In the genomic region with DNA sequence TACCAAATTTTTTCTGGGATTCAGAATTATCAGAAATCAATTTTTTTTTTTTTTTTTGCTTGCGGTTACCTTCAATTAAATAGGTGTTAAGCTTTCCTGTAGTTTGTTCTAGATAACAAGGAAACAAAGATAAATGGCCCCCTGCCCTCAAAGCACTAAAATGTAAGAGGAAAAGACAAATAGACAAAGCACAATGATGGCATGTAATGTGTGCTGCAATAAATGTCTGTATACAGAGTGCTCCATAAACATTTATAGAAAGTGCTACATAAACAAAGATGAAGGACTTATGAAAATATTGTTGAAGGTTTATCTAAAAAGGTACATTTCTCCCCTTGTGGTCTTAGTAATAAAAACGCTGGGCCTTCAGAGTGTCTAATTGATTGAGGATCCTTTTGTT, we compare ENCODE assay signal across 17 cellular contexts.
DNase-seq lines count a peak whose midpoint lies in the region; ATAC-seq and TF ChIP-seq lines count a peak whose summit lies in the region.
"Had no signal": no experiment of that assay in that cellular context is flagged by ENCODE, and none has a peak within 500 bp of the region (broad histone marks: within the 10 kb centered on the region; RNA-seq: fewer than 3 reads in every experiment).

No MANE protein-coding gene starts in this region.

- peak; percentile 13 for DNase-seq in DMS53 (lab: John Stamatoyannopoulos, UW)
- no peak for DNase-seq in DMS53 treated with DMSO at 0.1 percent for 48 hours (lab: John Stamatoyannopoulos, UW; ENCODE audit: unreplicated experiment)
- peak; percentile 69 for DNase-seq in NCI-H146 (lab: John Stamatoyannopoulos, UW)
- DNase-seq in NCI-H748 (lab: John Stamatoyannopoulos, UW; ENCODE audit: unreplicated experiment): peak; percentile 60
- no peak for DNase-seq in activated naive CD4-positive, alpha-beta T cell treated with anti-CD3 and anti-CD28 coated beads, Interleukin-2, amount 50 U/mL, for 72 hours (ENCODE audit: low spot score in 2 of 2)
- DNase-seq in AG08396 (ENCODE audit: low spot score): no peak
- DNase-seq in Calu3: no peak
- DNase-seq: BE2C; C1 segment of cervical spinal cord; CD4-positive, alpha-beta memory T cell; CD4-positive, CD25-positive, alpha-beta regulatory T cell; CD8-positive, alpha-beta memory T cell; COR-L47; DMS79 treated with DMSO at 0.1 percent for 48 hours; GF-D8 had no signal

- peaks cover 0 to 3% of the 10 kb centered on the region in 2 donors for H3K9me3 Mint-ChIP-seq in activated naive CD4-positive, alpha-beta T cell treated with anti-CD3 and anti-CD28 coated beads, Interleukin-2, amount 50 U/mL, for 72 hours
- H3K9me3 Mint-ChIP-seq in Calu3 (ENCODE audit: low read depth, unreplicated experiment): no peaks in the 10 kb centered on the region
- H3K9me3 Mint-ChIP-seq: CD14-positive monocyte had no signal

- H3K27me3 Mint-ChIP-seq in Calu3 (ENCODE audit: unreplicated experiment): no peaks in the 10 kb centered on the region
- H3K27me3 Mint-ChIP-seq: CD4-positive, alpha-beta memory T cell; CD4-positive, CD25-positive, alpha-beta regulatory T cell; CD8-positive, alpha-beta memory T cell had no signal

- no peak overlapping the region for H3K27ac Mint-ChIP-seq in activated naive CD4-positive, alpha-beta T cell treated with anti-CD3 and anti-CD28 coated beads, Interleukin-2, amount 50 U/mL, for 72 hours
- no peak overlapping the region for H3K27ac Mint-ChIP-seq in Calu3 (ENCODE audit: unreplicated experiment)
- H3K27ac Mint-ChIP-seq: CD14-positive monocyte; CD4-positive, alpha-beta memory T cell; CD4-positive, CD25-positive, alpha-beta regulatory T cell; CD8-positive, alpha-beta memory T cell had no signal

- H3K4me3 Mint-ChIP-seq in Calu3 (ENCODE audit: low read depth, unreplicated experiment): no peak overlapping the region
- H3K4me3 Mint-ChIP-seq: CD14-positive monocyte; CD4-positive, alpha-beta memory T cell; CD4-positive, CD25-positive, alpha-beta regulatory T cell; CD8-positive, alpha-beta memory T cell had no signal

- TF ChIP-seq CTCF in Calu3 (IDR thresholded peaks at IDR 0.05; ENCODE audit: unreplicated experiment): no peak

- intact Hi-C loops in Calu3 (cut with micrococcal nuclease; ENCODE audit: unreplicated experiment): no loop called here

- ATAC-seq in activated naive CD4-positive, alpha-beta T cell treated with anti-CD3 and anti-CD28 coated beads, Interleukin-2, amount 50 U/mL, for 72 hours: no peak
- ATAC-seq: A549 had no signal

- peaks cover 8% of the 10 kb centered on the region for H3K4me1 Mint-ChIP-seq in Calu3 (ENCODE audit: low read depth, unreplicated experiment)
- H3K4me1 Mint-ChIP-seq: CD14-positive monocyte; CD4-positive, alpha-beta memory T cell; CD4-positive, CD25-positive, alpha-beta regulatory T cell; CD8-positive, alpha-beta memory T cell had no signal

- no peaks in the 10 kb centered on the region for H3K36me3 Mint-ChIP-seq in activated naive CD4-positive, alpha-beta T cell treated with anti-CD3 and anti-CD28 coated beads, Interleukin-2, amount 50 U/mL, for 72 hours
- H3K36me3 Mint-ChIP-seq in Calu3 (ENCODE audit: insufficient read depth, unreplicated experiment): no peaks in the 10 kb centered on the region
- H3K36me3 Mint-ChIP-seq: CD14-positive monocyte; CD4-positive, alpha-beta memory T cell; CD4-positive, CD25-positive, alpha-beta regulatory T cell; CD8-positive, alpha-beta memory T cell had no signal

- no TSS peak for BruUV-seq in Calu3 (replicated peaks; lab: Mats Ljungman, UMichigan)

- CTCF ChIA-PET in Calu3 (lab: Charles Lee): no interaction called here

Comparison
In these comparisons a context has a peak if more than half of its experiments do, and no peak if none do; other contexts are left out.
1. DNase-seq: peak in DMS53 (single experiment), NCI-H146 (single experiment) and NCI-H748 (single experiment); none in DMS53 treated with DMSO at 0.1 percent for 48 hours (single experiment), activated naive CD4-positive, alpha-beta T cell treated with anti-CD3 and anti-CD28 coated beads, Interleukin-2, amount 50 U/mL, for 72 hours (0 of 2), AG08396 (single experiment) and Calu3 (single experiment).